In genomic region chr1:248714248-248714647, GRCh38 we compare ENCODE assay signal across 17 cellular contexts. TPM values are rescaled to one million over a fixed set of nuclear protein-coding genes. Genes with fewer than 3 reads are reported as not detected.
"Had no signal": no experiment of that assay in that cellular context is flagged by ENCODE, and none has a peak within 500 bp of the region (broad histone marks: within the 10 kb centered on the region; RNA-seq: fewer than 3 reads in every experiment).

No MANE protein-coding gene starts in this region.

- H3K79me2 ChIP-seq: parathyroid adenoma had no signal

- H2AFZ ChIP-seq: parathyroid adenoma had no signal

- H3K4me3 ChIP-seq: esophagus muscularis mucosa, gastrocnemius medialis, heart right ventricle, testis had no signal

- FAIRE-seq: urothelium cell line had no signal

- ATAC-seq: gastrocnemius medialis; heart right ventricle; stimulated activated naive CD8-positive, alpha-beta T cell treated with anti-CD3 and anti-CD28 coated beads, Interleukin-15, amount 100 ng/mL, for 72 hours had no signal

- H3K36me3 ChIP-seq: brain microvascular endothelial cell, esophagus muscularis mucosa, gastrocnemius medialis, heart right ventricle had no signal

- H3K4me1 ChIP-seq: esophagus muscularis mucosa, gastrocnemius medialis, parathyroid adenoma, testis had no signal

- H3K27ac ChIP-seq: brain microvascular endothelial cell, esophagus muscularis mucosa, gastrocnemius medialis, heart right ventricle, parathyroid adenoma, testis had no signal

- H3K9me3 ChIP-seq: esophagus muscularis mucosa, gastrocnemius medialis, testis had no signal

- H3K27me3 ChIP-seq: brain microvascular endothelial cell, gastrocnemius medialis, testis had no signal

- H3K9ac ChIP-seq: parathyroid adenoma had no signal

- DNase-seq: activated naive CD4-positive, alpha-beta T cell treated with anti-CD3 and anti-CD28 coated beads, Interleukin-2, amount 50 U/mL, for 16 hours; amniotic stem cell; brain microvascular endothelial cell; dermis blood vessel endothelial cell; gastrocnemius medialis; heart right ventricle; midbrain; stimulated activated CD4-positive, alpha-beta T cell treated with anti-CD3 and anti-CD28 coated beads, Interleukin-4, amount 100 ng/mL, for 24 hours; stimulated activated naive CD8-positive, alpha-beta T cell treated with anti-CD3 and anti-CD28 coated beads, Interleukin-15, amount 100 ng/mL, for 72 hours; testis had no signal

RNA-seq across cellular contexts. Expression of gene OR14I1, which starts 11.7 kb away (rescaled TPM):
- total RNA-seq: dermis blood vessel endothelial cell; esophagus muscularis mucosa; gastrocnemius medialis; heart right ventricle; kidney epithelial cell; lower leg skin; renal cortical epithelial cell; T-helper 2 cell treated with Interferon-gamma antibody and Interleukin-4, amounts not matched to agents 100 ng/mL and 5 ng/mL, for 36 hours had no signal
- polyA plus RNA-seq: heart right ventricle had no signal

RNA-seq across cellular contexts. Expression of gene LYPD8, which starts 41.3 kb away (rescaled TPM):
- total RNA-seq: heart right ventricle; kidney epithelial cell; lower leg skin; T-helper 2 cell treated with Interferon-gamma antibody and Interleukin-4, amounts not matched to agents 100 ng/mL and 5 ng/mL, for 36 hours had no signal
- polyA plus RNA-seq: heart right ventricle had no signal

RNA-seq across cellular contexts. Expression of gene OR2T27, which starts 58.9 kb away (rescaled TPM):
- total RNA-seq: dermis blood vessel endothelial cell; esophagus muscularis mucosa; gastrocnemius medialis; heart right ventricle; kidney epithelial cell; lower leg skin; renal cortical epithelial cell; T-helper 2 cell treated with Interferon-gamma antibody and Interleukin-4, amounts not matched to agents 100 ng/mL and 5 ng/mL, for 36 hours; testis had no signal
- polyA plus RNA-seq: heart right ventricle had no signal
